Comparison of ENCODE assay signal across 14 cellular contexts in genomic region chr3:52247455-52248164, GRCh38. TPM values are rescaled to one million over a fixed set of nuclear protein-coding genes. Genes with fewer than 3 reads are reported as not detected.
DNase-seq lines count a peak whose midpoint lies in the region; ATAC-seq and TF ChIP-seq lines count a peak whose summit lies in the region.
"Had no signal": no experiment of that assay in that cellular context is flagged by ENCODE, and none has a peak within 500 bp of the region (broad histone marks: within the 10 kb centered on the region; RNA-seq: fewer than 3 reads in every experiment).

No MANE protein-coding gene starts in this region.

- no peak for TF ChIP-seq CTCF in HEK293 (tag by site-specific recombination; IDR thresholded peaks at IDR 0.05)

- no peak overlapping the region for H3K4ac ChIP-seq in neuronal stem cell (ENCODE audit: low read length)

- H3K23ac ChIP-seq in neuronal stem cell (ENCODE audit: low read depth, low read length, poor library complexity): no peak overlapping the region

- no peak overlapping the region for H4K8ac ChIP-seq in neuronal stem cell (ENCODE audit: low read depth, low read length)

- no peak for DNase-seq in CD4-positive, alpha-beta memory T cell
- no peak for DNase-seq in activated naive CD8-positive, alpha-beta T cell treated with anti-CD3 and anti-CD28 coated beads, Interleukin-2, amount 10 ng/mL, durations not matched to agents 7 days and 5 days
- DNase-seq in natural killer cell treated with Interleukin-12 subunit alpha and Interleukin-12 subunit beta and Interleukin-15 and Interleukin-18, amount 100 ng/mL, for 72 hours (ENCODE audit: low spot score): no peak
- no peak for DNase-seq in neuronal stem cell (ENCODE audit: low spot score)
- DNase-seq in occipital lobe (lab: John Stamatoyannopoulos, UW): no peak
- DNase-seq: cortex of kidney, DMS79 treated with DMSO at 0.1 percent for 48 hours, KBM-7, mesenchymal stem cell, NCI-H345 had no signal

- peaks cover 38 to 56% of the 10 kb centered on the region in 2 donors for H3K36me3 Mint-ChIP-seq in CD4-positive, alpha-beta memory T cell
- peaks cover 31% of the 10 kb centered on the region for H3K36me3 Mint-ChIP-seq in activated naive CD8-positive, alpha-beta T cell treated with anti-CD3 and anti-CD28 coated beads, Interleukin-2, amount 10 ng/mL, durations not matched to agents 7 days and 5 days
- peaks cover 2% of the 10 kb centered on the region for H3K36me3 Mint-ChIP-seq in natural killer cell treated with Interleukin-12 subunit alpha and Interleukin-12 subunit beta and Interleukin-15 and Interleukin-18, amount 100 ng/mL, for 72 hours

- no peak overlapping the region for H3K18ac ChIP-seq in neuronal stem cell (ENCODE audit: low read length)

- H3K4me1 Mint-ChIP-seq in CD4-positive, alpha-beta memory T cell: peaks cover 50 to 89% (median 71%) of the 10 kb centered on the region in 4 donors
- peaks cover 60% of the 10 kb centered on the region for H3K4me1 Mint-ChIP-seq in activated naive CD8-positive, alpha-beta T cell treated with anti-CD3 and anti-CD28 coated beads, Interleukin-2, amount 10 ng/mL, durations not matched to agents 7 days and 5 days
- peaks cover 56 to 60% of the 10 kb centered on the region in 2 donors for H3K4me1 Mint-ChIP-seq in natural killer cell treated with Interleukin-12 subunit alpha and Interleukin-12 subunit beta and Interleukin-15 and Interleukin-18, amount 100 ng/mL, for 72 hours (ENCODE audit: low read depth in 2 of 2)

- no peaks in the 10 kb centered on the region for H3K27me3 ChIP-seq in CD4-positive, alpha-beta memory T cell (ENCODE audit: insufficient read depth, low read length)
- H3K27me3 ChIP-seq in neuronal stem cell (ENCODE audit: control insufficient read depth in 3 of 3, insufficient read depth in 3 of 3, low read depth in 1 of 3, low read length in 3 of 3): peaks cover 0 to 26% (median 0%) of the 10 kb centered on the region in 3 experiments

- no peak overlapping the region for H2AFZ ChIP-seq in neuronal stem cell (ENCODE audit: low read length)

- POLR2A ChIA-PET in CD4-positive, alpha-beta memory T cell (lab: Charles Lee; ENCODE audit: partially characterized antibody): interaction anchor here (1.2 to 38.1 kb wide), 8 partner anchors 10 to 33 kb away, joined by 3 to 1950 read pairs (median 15); partner anchors contain the start of genes GLYCTK, TWF2 and WDR82
- POLR2A ChIA-PET in HEK293 (lab: Yijun Ruan, JAX): interaction anchor here (0.7 to 2.4 kb wide), 2 partner anchors 7 to 9 kb away, joined by 3 to 6 read pairs; no protein-coding TSS in a partner anchor
- POLR2A ChIA-PET in activated naive CD8-positive, alpha-beta T cell treated with anti-CD3 and anti-CD28 coated beads, Interleukin-2, amount 10 ng/mL, durations not matched to agents 7 days and 5 days (lab: Charles Lee): interaction anchor here (3.8 to 30.7 kb wide), 3 partner anchors 8 to 30 kb away, joined by 20 to 1053 read pairs (median 158); partner anchors contain the start of genes GLYCTK, TWF2 and WDR82

- H3K14ac ChIP-seq in neuronal stem cell (ENCODE audit: low read length): no peak overlapping the region

- peaks cover 88% of the 10 kb centered on the region for H3K4me1 ChIP-seq in CD4-positive, alpha-beta memory T cell (ENCODE audit: insufficient read depth, low read length)
- H3K4me1 ChIP-seq in HEK293 (ENCODE audit: control insufficient read depth, insufficient read depth, low read length) (no peaks in the 10 kb centered on the region; the same call in 1 of the 2 replicates), neuronal stem cell (ENCODE audit: control insufficient read depth in 2 of 2, insufficient read depth in 1 of 2, low read depth in 1 of 2, low read length in 2 of 2) (peaks cover 0 to 5% of the 10 kb centered on the region in 2 donors)

- H3K9ac ChIP-seq in neuronal stem cell (ENCODE audit: low read depth, low read length, poor library complexity): no peak overlapping the region

- peak overlapping the region; percentile 90 for H3K27ac ChIP-seq in CD4-positive, alpha-beta memory T cell (ENCODE audit: low read depth, low read length)
- H3K27ac ChIP-seq in HEK293 (ENCODE audit: extremely low read depth, low read depth, low read length): no peak overlapping the region
- H3K27ac ChIP-seq in neuronal stem cell (replicated peaks; ENCODE audit: low read length): no peak overlapping the region
- H3K27ac ChIP-seq: SK-N-MC had no signal

- peaks cover 32% of the 10 kb centered on the region for H3K36me3 ChIP-seq in CD4-positive, alpha-beta memory T cell (ENCODE audit: insufficient read depth, low read length)
- peaks cover 5 to 45% of the 10 kb centered on the region in 2 experiments; a peak in 2 of 3 replicates for H3K36me3 ChIP-seq in HEK293 (ENCODE audit: control insufficient read depth in 2 of 2, insufficient read depth in 1 of 2, low read length in 2 of 2)
- peaks cover 4 to 38% of the 10 kb centered on the region in 2 donors for H3K36me3 ChIP-seq in neuronal stem cell (replicated peaks in 1 of 2; ENCODE audit: control insufficient read depth in 2 of 2, insufficient read depth in 2 of 2, low read length in 2 of 2)

- no peaks in the 10 kb centered on the region for H3K9me3 ChIP-seq in CD4-positive, alpha-beta memory T cell (ENCODE audit: control insufficient read depth in 1 of 2, low read length in 2 of 2)
- H3K9me3 ChIP-seq in HEK293 (ENCODE audit: control insufficient read depth, insufficient read depth, low read depth, low read length): no peaks in the 10 kb centered on the region
- H3K9me3 ChIP-seq in neuronal stem cell (replicated peaks in 1 of 2; ENCODE audit: control insufficient read depth in 2 of 2, insufficient read depth in 1 of 2, low read depth in 1 of 2, low read length in 2 of 2): peaks cover 4 to 7% of the 10 kb centered on the region in 2 donors

- no CpG with 5 or more reads among the region's 7 CpGs for WGBS in neuronal stem cell (ENCODE audit: extremely low coverage in 2 of 2, insufficient read length in 2 of 2, insufficient replicate concordance in 1 of 2), 2 donors

- no peak for ATAC-seq in activated naive CD8-positive, alpha-beta T cell treated with anti-CD3 and anti-CD28 coated beads, Interleukin-2, amount 10 ng/mL, durations not matched to agents 7 days and 5 days (ENCODE audit: low read depth)
- no peak for ATAC-seq in natural killer cell treated with Interleukin-12 subunit alpha and Interleukin-12 subunit beta and Interleukin-15 and Interleukin-18, amount 100 ng/mL, for 72 hours
- ATAC-seq in GM21717 (IDR thresholded peaks at IDR 0.05; ENCODE audit: unreplicated experiment) (no peak), HG03159 (IDR thresholded peaks at IDR 0.05; ENCODE audit: unreplicated experiment) (no peak)

- intact Hi-C loops in CD4-positive, alpha-beta memory T cell (cut with micrococcal nuclease): no loop called here

- no peaks in the 10 kb centered on the region for H3K27me3 Mint-ChIP-seq in CD4-positive, alpha-beta memory T cell
- H3K27me3 Mint-ChIP-seq in activated naive CD8-positive, alpha-beta T cell treated with anti-CD3 and anti-CD28 coated beads, Interleukin-2, amount 10 ng/mL, durations not matched to agents 7 days and 5 days: no peaks in the 10 kb centered on the region
- no peaks in the 10 kb centered on the region for H3K27me3 Mint-ChIP-seq in natural killer cell treated with Interleukin-12 subunit alpha and Interleukin-12 subunit beta and Interleukin-15 and Interleukin-18, amount 100 ng/mL, for 72 hours

- no peak overlapping the region for H2AK5ac ChIP-seq in neuronal stem cell (ENCODE audit: low read depth, low read length)

- H4K91ac ChIP-seq in neuronal stem cell (ENCODE audit: low read depth, low read length, poor library complexity): no peak overlapping the region

- CTCF ChIA-PET in CD4-positive, alpha-beta memory T cell (lab: Charles Lee; ENCODE audit: partially characterized antibody): interaction anchor here (0.9 to 31.1 kb wide), 6 partner anchors 9 to 31 kb away, joined by 3 to 684 read pairs (median 6); partner anchors contain the start of genes GLYCTK, TWF2 and WDR82
- CTCF ChIA-PET in HEK293 (lab: Yijun Ruan, JAX): interaction anchor here (0.6 to 2.2 kb wide), 4 partner anchors 11 to 138 kb away, joined by 3 to 8 read pairs (median 5); no protein-coding TSS in a partner anchor

- no peak overlapping the region for H2BK120ac ChIP-seq in neuronal stem cell (ENCODE audit: low read depth, low read length)

- H2BK15ac ChIP-seq in neuronal stem cell (ENCODE audit: low read length): no peak overlapping the region

- peak overlapping the region; percentile 95 to 97 (median 96) for H3K27ac Mint-ChIP-seq in CD4-positive, alpha-beta memory T cell
- peak overlapping the region; percentile 94 for H3K27ac Mint-ChIP-seq in activated naive CD8-positive, alpha-beta T cell treated with anti-CD3 and anti-CD28 coated beads, Interleukin-2, amount 10 ng/mL, durations not matched to agents 7 days and 5 days
- H3K27ac Mint-ChIP-seq in natural killer cell treated with Interleukin-12 subunit alpha and Interleukin-12 subunit beta and Interleukin-15 and Interleukin-18, amount 100 ng/mL, for 72 hours: peak overlapping the region; percentile 90

- H3K4me3 ChIP-seq in CD4-positive, alpha-beta memory T cell (ENCODE audit: low read length in 2 of 2): peak overlapping the region; percentile 88 to 95
- H3K4me3 ChIP-seq in HEK293 (ENCODE audit: low read depth, low read length) (no peak overlapping the region), neuronal stem cell (ENCODE audit: low read length in 2 of 2) (no peak overlapping the region)
- H3K4me3 ChIP-seq: SK-N-MC had no signal

- H3K4me3 Mint-ChIP-seq in CD4-positive, alpha-beta memory T cell: peak overlapping the region; percentile 82 to 94 (median 90)
- peak overlapping the region; percentile 91 for H3K4me3 Mint-ChIP-seq in activated naive CD8-positive, alpha-beta T cell treated with anti-CD3 and anti-CD28 coated beads, Interleukin-2, amount 10 ng/mL, durations not matched to agents 7 days and 5 days
- peak overlapping the region; percentile 82 for H3K4me3 Mint-ChIP-seq in natural killer cell treated with Interleukin-12 subunit alpha and Interleukin-12 subunit beta and Interleukin-15 and Interleukin-18, amount 100 ng/mL, for 72 hours

- H3K79me1 ChIP-seq in neuronal stem cell (ENCODE audit: low read depth, low read length): no peaks in the 10 kb centered on the region

- no peak overlapping the region for H2BK5ac ChIP-seq in neuronal stem cell (ENCODE audit: low read length)

- no peaks in the 10 kb centered on the region for H3K9me3 Mint-ChIP-seq in CD4-positive, alpha-beta memory T cell
- no peaks in the 10 kb centered on the region for H3K9me3 Mint-ChIP-seq in activated naive CD8-positive, alpha-beta T cell treated with anti-CD3 and anti-CD28 coated beads, Interleukin-2, amount 10 ng/mL, durations not matched to agents 7 days and 5 days
- no peaks in the 10 kb centered on the region for H3K9me3 Mint-ChIP-seq in natural killer cell treated with Interleukin-12 subunit alpha and Interleukin-12 subunit beta and Interleukin-15 and Interleukin-18, amount 100 ng/mL, for 72 hours

- no peak overlapping the region for H3K4me2 ChIP-seq in neuronal stem cell (ENCODE audit: insufficient read depth, low read length, poor library complexity, severe bottlenecking)

- H2BK12ac ChIP-seq in neuronal stem cell (ENCODE audit: low read length): no peak overlapping the region

RNA-seq across cellular contexts. Expression of gene PPM1M, which starts 2.1 kb away (rescaled TPM):
- total RNA-seq in CD4-positive, alpha-beta memory T cell: 10 to 100 TPM; 70.2 to 81.1 TPM
- polyA plus RNA-seq in CD4-positive, alpha-beta memory T cell: 10 to 100 TPM; 52.0 to 85.3 TPM
- total RNA-seq in activated naive CD8-positive, alpha-beta T cell treated with anti-CD3 and anti-CD28 coated beads, Interleukin-2, amount 10 ng/mL, durations not matched to agents 7 days and 5 days: 100 to 1,000 TPM; 101 to 105 TPM
- 10 to 100 TPM; 45.7 to 47.7 TPM for total RNA-seq in natural killer cell treated with Interleukin-12 subunit alpha and Interleukin-12 subunit beta and Interleukin-15 and Interleukin-18, amount 100 ng/mL, for 72 hours
- 3.5 TPM for polyA plus RNA-seq in neuronal stem cell (2013, experiment 1 of 2)
- polyA plus RNA-seq in neuronal stem cell (2013, experiment 2 of 2): 3.7 TPM
- total RNA-seq in occipital lobe: 7.0 TPM

RNA-seq across cellular contexts. Expression of gene TWF2, which starts 8.7 kb away (rescaled TPM):
- total RNA-seq in CD4-positive, alpha-beta memory T cell: 10 to 100 TPM; 69.3 to 76.1 TPM
- 100 to 1,000 TPM; 122 to 124 TPM for polyA plus RNA-seq in CD4-positive, alpha-beta memory T cell
- total RNA-seq in activated naive CD8-positive, alpha-beta T cell treated with anti-CD3 and anti-CD28 coated beads, Interleukin-2, amount 10 ng/mL, durations not matched to agents 7 days and 5 days: 100 to 1,000 TPM; 118 to 122 TPM
- total RNA-seq in natural killer cell treated with Interleukin-12 subunit alpha and Interleukin-12 subunit beta and Interleukin-15 and Interleukin-18, amount 100 ng/mL, for 72 hours: 100 to 1,000 TPM in 1 of 2 donors, 10 to 100 TPM in 1; 90.3 to 117 TPM
- polyA plus RNA-seq in neuronal stem cell (2013, experiment 1 of 2): 21.7 TPM
- polyA plus RNA-seq in neuronal stem cell (2013, experiment 2 of 2): 20.9 TPM
- total RNA-seq in occipital lobe: 24.8 TPM

RNA-seq across cellular contexts. Expression of gene TLR9, which starts 22.2 kb away (rescaled TPM):
- 1 to 10 TPM; 2.3 to 3.0 TPM for total RNA-seq in CD4-positive, alpha-beta memory T cell
- not detected for polyA plus RNA-seq in CD4-positive, alpha-beta memory T cell
- total RNA-seq in activated naive CD8-positive, alpha-beta T cell treated with anti-CD3 and anti-CD28 coated beads, Interleukin-2, amount 10 ng/mL, durations not matched to agents 7 days and 5 days: 1 to 10 TPM; 1.6 to 2.0 TPM
- total RNA-seq in natural killer cell treated with Interleukin-12 subunit alpha and Interleukin-12 subunit beta and Interleukin-15 and Interleukin-18, amount 100 ng/mL, for 72 hours: under 1 TPM; 0.10 to 0.39 TPM
- polyA plus RNA-seq in neuronal stem cell (2013, experiment 1 of 2): 0.04 TPM
- 0.10 TPM for polyA plus RNA-seq in neuronal stem cell (2013, experiment 2 of 2)
- total RNA-seq in occipital lobe: under 0.01 TPM

RNA-seq across cellular contexts. Expression of gene WDR82, which starts 30.8 kb away (rescaled TPM):
- total RNA-seq in CD4-positive, alpha-beta memory T cell: 100 to 1,000 TPM; 149 to 150 TPM
- polyA plus RNA-seq in CD4-positive, alpha-beta memory T cell: 100 to 1,000 TPM in 1 of 2 donors, 10 to 100 TPM in 1; 62.3 to 143 TPM
- total RNA-seq in activated naive CD8-positive, alpha-beta T cell treated with anti-CD3 and anti-CD28 coated beads, Interleukin-2, amount 10 ng/mL, durations not matched to agents 7 days and 5 days: 100 to 1,000 TPM; 134 to 140 TPM
- 10 to 100 TPM; 82.8 to 87.4 TPM for total RNA-seq in natural killer cell treated with Interleukin-12 subunit alpha and Interleukin-12 subunit beta and Interleukin-15 and Interleukin-18, amount 100 ng/mL, for 72 hours
- polyA plus RNA-seq in neuronal stem cell (2013, experiment 1 of 2): 37.2 TPM
- 38.6 TPM for polyA plus RNA-seq in neuronal stem cell (2013, experiment 2 of 2)
- 158 TPM for total RNA-seq in occipital lobe

RNA-seq across cellular contexts. Expression of gene GLYCTK, which starts 40.0 kb away (rescaled TPM):
- total RNA-seq in CD4-positive, alpha-beta memory T cell: 10 to 100 TPM; 29.4 to 35.1 TPM
- 1 to 10 TPM; 4.9 to 9.7 TPM for polyA plus RNA-seq in CD4-positive, alpha-beta memory T cell
- 10 to 100 TPM; 26.2 to 31.2 TPM for total RNA-seq in activated naive CD8-positive, alpha-beta T cell treated with anti-CD3 and anti-CD28 coated beads, Interleukin-2, amount 10 ng/mL, durations not matched to agents 7 days and 5 days
- total RNA-seq in natural killer cell treated with Interleukin-12 subunit alpha and Interleukin-12 subunit beta and Interleukin-15 and Interleukin-18, amount 100 ng/mL, for 72 hours: 10 to 100 TPM; 26.0 to 34.2 TPM
- 0.85 TPM for polyA plus RNA-seq in neuronal stem cell (2013, experiment 1 of 2)
- polyA plus RNA-seq in neuronal stem cell (2013, experiment 2 of 2): 1.1 TPM
- total RNA-seq in occipital lobe: 3.6 TPM

Comparison
In these comparisons a context has a peak if more than half of its experiments do, and no peak if none do; other contexts are left out.
1. H3K4me3 ChIP-seq: peak in CD4-positive, alpha-beta memory T cell (2 of 2); none in HEK293 (single experiment) and neuronal stem cell (0 of 2).
2. Peak in every context shown above with its lines, with median percentiles within 50 percentile points of each other: H3K27ac Mint-ChIP-seq and H3K4me3 Mint-ChIP-seq.